9 cellular contexts compared by ENCODE assay signal in the genomic region with DNA sequence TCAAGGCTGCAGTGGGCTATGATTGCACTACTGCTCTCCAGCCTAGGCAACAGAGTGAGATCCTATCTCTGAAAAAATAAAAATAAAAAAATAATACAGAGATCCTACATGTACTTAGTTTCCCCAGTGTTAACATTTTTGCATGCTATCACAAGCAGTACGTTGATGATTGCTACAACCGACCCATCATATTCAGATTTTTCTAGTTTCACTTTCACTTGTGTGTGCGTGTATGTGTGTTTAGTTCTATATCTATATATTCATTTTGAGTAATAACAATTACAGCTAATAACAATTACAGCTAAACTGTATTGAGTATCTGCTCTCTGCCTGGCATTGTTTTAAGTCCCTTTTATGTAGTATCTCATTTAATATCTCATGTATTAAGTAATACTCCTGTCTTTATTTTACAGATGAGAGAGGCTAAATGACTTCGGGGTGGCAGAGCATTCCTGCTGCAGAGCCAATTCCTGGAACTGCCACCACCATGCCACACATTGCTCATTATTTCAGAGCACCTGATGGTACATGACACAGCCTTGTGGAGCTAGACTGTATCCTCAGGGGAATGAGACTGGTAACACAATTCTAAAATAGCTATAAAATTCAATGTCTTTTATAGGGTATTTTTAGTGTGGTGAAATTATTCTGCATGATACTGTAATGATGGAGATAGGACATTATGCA.
DNase-seq lines count a peak whose midpoint lies in the region; ATAC-seq and TF ChIP-seq lines count a peak whose summit lies in the region.
"Had no signal": no experiment of that assay in that cellular context is flagged by ENCODE, and none has a peak within 500 bp of the region (broad histone marks: within the 10 kb centered on the region; RNA-seq: fewer than 3 reads in every experiment).

No MANE protein-coding gene starts in this region.

- TF ChIP-seq POLR2A in testis (IDR thresholded peaks at IDR 0.05): no peak

- intact Hi-C loops in testis (cut with DNase I; ENCODE audit: low total_unique reads): no loop called here

- 32% methylated on average over 4 of the region's 4 CpGs for WGBS in liver
- WGBS in testis, 2 donors: 70 to 74% methylated on average over 4 of the region's 4 CpGs

- H3K36me3 Mint-ChIP-seq in CD4-positive, CD25-positive, alpha-beta regulatory T cell: no peaks in the 10 kb centered on the region

- no peak for TF ChIP-seq CTCF in SU-DHL-6 (IDR thresholded peaks at IDR 0.05; ENCODE audit: insufficient read depth, low read length, poor library complexity, severe bottlenecking)
- TF ChIP-seq CTCF in liver (IDR thresholded peaks at IDR 0.05; ENCODE audit: low read depth, low read length, missing input control): no peak
- TF ChIP-seq CTCF in testis (IDR thresholded peaks at IDR 0.05): no peak

- no peaks in the 10 kb centered on the region for H3K27me3 ChIP-seq in CD4-positive, CD25-positive, alpha-beta regulatory T cell (ENCODE audit: control insufficient read depth, insufficient read depth, low read length)
- H3K27me3 ChIP-seq in SU-DHL-6 (ENCODE audit: low read length) (no peaks in the 10 kb centered on the region), liver (ENCODE audit: control insufficient read depth in 4 of 4, insufficient read depth in 4 of 4, low read length in 3 of 4) (no peaks in the 10 kb centered on the region), testis (no peaks in the 10 kb centered on the region)

- H2AFZ ChIP-seq in SU-DHL-6 (ENCODE audit: low read depth, low read length, severe bottlenecking): no peak overlapping the region

- H3K9me3 Mint-ChIP-seq in CD4-positive, CD25-positive, alpha-beta regulatory T cell: peaks cover 0 to 3% (median 0%) of the 10 kb centered on the region in 7 donors

- H4K20me1 ChIP-seq in SU-DHL-6 (ENCODE audit: low read depth, low read length): no peaks in the 10 kb centered on the region

- H3K9me2 ChIP-seq in SU-DHL-6 (replicated peaks; ENCODE audit: insufficient read depth, low read length): no peaks in the 10 kb centered on the region

- ATAC-seq in CD4-positive, CD25-positive, alpha-beta regulatory T cell (ENCODE audit: low read depth in 2 of 2): peak in 1 of 2 donors; percentile 43
- peak; percentile 46 for ATAC-seq in GM21723 (IDR thresholded peaks at IDR 0.05; ENCODE audit: unreplicated experiment)
- ATAC-seq in GM19023 (IDR thresholded peaks at IDR 0.05; ENCODE audit: unreplicated experiment): no peak

- H3K4me2 ChIP-seq in SU-DHL-6 (ENCODE audit: low read depth, low read length, poor library complexity, severe bottlenecking): peak overlapping the region; percentile 20

- no peaks in the 10 kb centered on the region for H3K79me2 ChIP-seq in SU-DHL-6 (ENCODE audit: insufficient read depth, low read length)

- H3K9me3 ChIP-seq in CD4-positive, CD25-positive, alpha-beta regulatory T cell (ENCODE audit: control insufficient read depth in 2 of 2, low read length in 2 of 2): no peaks in the 10 kb centered on the region
- no peaks in the 10 kb centered on the region for H3K9me3 ChIP-seq in SU-DHL-6 (ENCODE audit: insufficient read depth, low read length)
- H3K9me3 ChIP-seq in liver (ENCODE audit: control insufficient read depth in 4 of 4, low read length in 3 of 4): no peaks in the 10 kb centered on the region
- no peaks in the 10 kb centered on the region for H3K9me3 ChIP-seq in testis

- no peaks in the 10 kb centered on the region for H3K36me3 ChIP-seq in CD4-positive, CD25-positive, alpha-beta regulatory T cell (ENCODE audit: control insufficient read depth, insufficient read depth, low read length)
- H3K36me3 ChIP-seq in SU-DHL-6 (ENCODE audit: low read length) (no peaks in the 10 kb centered on the region), liver (ENCODE audit: control insufficient read depth in 4 of 4, insufficient read depth in 3 of 4, low read depth in 1 of 4, low read length in 3 of 4) (no peaks in the 10 kb centered on the region), testis (ENCODE audit: low read depth, missing control alignments) (no peaks in the 10 kb centered on the region)

- H3K4me1 Mint-ChIP-seq in CD4-positive, CD25-positive, alpha-beta regulatory T cell: peaks cover 0 to 19% (median 7%) of the 10 kb centered on the region in 4 donors

- peak overlapping the region in 2 of 3 donors; percentile 70 to 89 for H3K27ac Mint-ChIP-seq in CD4-positive, CD25-positive, alpha-beta regulatory T cell

- H3F3A ChIP-seq in SU-DHL-6 (ENCODE audit: insufficient read depth): no peaks in the 10 kb centered on the region

- peaks cover 3% of the 10 kb centered on the region for H3K4me1 ChIP-seq in CD4-positive, CD25-positive, alpha-beta regulatory T cell (ENCODE audit: control insufficient read depth, insufficient read depth, low read length, poor library complexity, severe bottlenecking)
- H3K4me1 ChIP-seq in liver (ENCODE audit: control insufficient read depth in 4 of 4, insufficient read depth in 4 of 4, low read length in 3 of 4) (peaks cover 0 to 8% (median 3%) of the 10 kb centered on the region in 4 donors), testis (no peaks in the 10 kb centered on the region)

- H3K4me3 ChIP-seq in CD4-positive, CD25-positive, alpha-beta regulatory T cell (ENCODE audit: low read depth, low read length): peak overlapping the region; percentile 96
- no peak overlapping the region for H3K4me3 ChIP-seq in SU-DHL-6 (ENCODE audit: insufficient read depth, low read length, poor library complexity, severe bottlenecking)
- H3K4me3 ChIP-seq in liver (ENCODE audit: low read depth in 1 of 3, low read length in 3 of 3): peak overlapping the region; percentile 16 to 69 (median 35)
- H3K4me3 ChIP-seq in testis: no peak overlapping the region

- peak in 2 of 3 donors; percentile 18 to 66 for DNase-seq in CD4-positive, CD25-positive, alpha-beta regulatory T cell
- DNase-seq in NCI-H446 treated with DMSO at 0.1 percent for 48 hours (lab: John Stamatoyannopoulos, UW): no peak
- DNase-seq in testis: no peak
- DNase-seq in cortex of kidney (lab: John Stamatoyannopoulos, UW): no peak
- DNase-seq: RPMI8226 had no signal

- H3K27me3 Mint-ChIP-seq in CD4-positive, CD25-positive, alpha-beta regulatory T cell: no peaks in the 10 kb centered on the region

- H3K27ac ChIP-seq in CD4-positive, CD25-positive, alpha-beta regulatory T cell (ENCODE audit: insufficient read depth, low read length, poor library complexity, severe bottlenecking): no peak overlapping the region
- H3K27ac ChIP-seq in SU-DHL-6 (ENCODE audit: low read depth, low read length) (no peak overlapping the region), liver (ENCODE audit: low read depth in 1 of 2, low read length in 2 of 2) (no peak overlapping the region), testis (no peak overlapping the region)

- H3K9ac ChIP-seq in SU-DHL-6 (ENCODE audit: low read length) (no peak overlapping the region), liver (ENCODE audit: low read depth in 1 of 2, low read length in 2 of 2) (peak overlapping the region in 1 of 2 donors; percentile 54)

- H3K4me3 Mint-ChIP-seq in CD4-positive, CD25-positive, alpha-beta regulatory T cell: peak overlapping the region; percentile 75 to 91 (median 82)

- no peak for TF ChIP-seq RAD21 in liver (IDR thresholded peaks at IDR 0.05)

TF ChIP-seq in liver, 16 proteins besides CTCF, POLR2A, EP300 and RAD21:
- TF ChIP-seq FOXA2 (IDR thresholded peaks at IDR 0.05): no peak
- TF ChIP-seq, protein P1, sequence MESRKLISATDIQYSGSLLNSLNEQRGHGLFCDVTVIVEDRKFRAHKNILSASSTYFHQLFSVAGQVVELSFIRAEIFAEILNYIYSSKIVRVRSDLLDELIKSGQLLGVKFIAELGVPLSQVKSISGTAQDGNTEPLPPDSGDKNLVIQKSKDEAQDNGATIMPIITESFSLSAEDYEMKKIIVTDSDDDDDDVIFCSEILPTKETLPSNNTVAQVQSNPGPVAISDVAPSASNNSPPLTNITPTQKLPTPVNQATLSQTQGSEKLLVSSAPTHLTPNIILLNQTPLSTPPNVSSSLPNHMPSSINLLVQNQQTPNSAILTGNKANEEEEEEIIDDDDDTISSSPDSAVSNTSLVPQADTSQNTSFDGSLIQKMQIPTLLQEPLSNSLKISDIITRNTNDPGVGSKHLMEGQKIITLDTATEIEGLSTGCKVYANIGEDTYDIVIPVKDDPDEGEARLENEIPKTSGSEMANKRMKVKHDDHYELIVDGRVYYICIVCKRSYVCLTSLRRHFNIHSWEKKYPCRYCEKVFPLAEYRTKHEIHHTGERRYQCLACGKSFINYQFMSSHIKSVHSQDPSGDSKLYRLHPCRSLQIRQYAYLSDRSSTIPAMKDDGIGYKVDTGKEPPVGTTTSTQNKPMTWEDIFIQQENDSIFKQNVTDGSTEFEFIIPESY (IDR thresholded peaks at IDR 0.05): no peak
- TF ChIP-seq EGR1 (IDR thresholded peaks at IDR 0.05; ENCODE audit: low read depth in 2 of 2): no peak
- no peak for TF ChIP-seq NR2F2 (IDR thresholded peaks at IDR 0.05)
- TF ChIP-seq HNF4A (conservative IDR thresholded peaks at IDR 0.05): no peak
- TF ChIP-seq GABPA (IDR thresholded peaks at IDR 0.05 in 1 of 2, conservative IDR thresholded peaks at IDR 0.05 in 1 of 2): no peak
- no peak for TF ChIP-seq JUND (IDR thresholded peaks at IDR 0.05)
- TF ChIP-seq, protein P2, sequence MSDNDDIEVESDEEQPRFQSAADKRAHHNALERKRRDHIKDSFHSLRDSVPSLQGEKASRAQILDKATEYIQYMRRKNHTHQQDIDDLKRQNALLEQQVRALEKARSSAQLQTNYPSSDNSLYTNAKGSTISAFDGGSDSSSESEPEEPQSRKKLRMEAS (IDR thresholded peaks at IDR 0.05): no peak
- no peak for TF ChIP-seq RXRA (IDR thresholded peaks at IDR 0.05)
- no peak for TF ChIP-seq SP1 (IDR thresholded peaks at IDR 0.05)
- TF ChIP-seq FOXA1 (IDR thresholded peaks at IDR 0.05): no peak
- no peak for TF ChIP-seq YY1 (IDR thresholded peaks at IDR 0.05)
- TF ChIP-seq, protein P3, sequence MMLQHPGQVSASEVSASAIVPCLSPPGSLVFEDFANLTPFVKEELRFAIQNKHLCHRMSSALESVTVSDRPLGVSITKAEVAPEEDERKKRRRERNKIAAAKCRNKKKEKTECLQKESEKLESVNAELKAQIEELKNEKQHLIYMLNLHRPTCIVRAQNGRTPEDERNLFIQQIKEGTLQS (IDR thresholded peaks at IDR 0.05): no peak

Comparison
In these comparisons a context has a peak if more than half of its experiments do, and no peak if none do; other contexts are left out.
1. DNase-seq: peak in CD4-positive, CD25-positive, alpha-beta regulatory T cell (2 of 3); none in NCI-H446 treated with DMSO at 0.1 percent for 48 hours (single experiment), testis (single experiment) and cortex of kidney (single experiment).
2. H3K4me3 ChIP-seq: peak in CD4-positive, CD25-positive, alpha-beta regulatory T cell (single experiment) and liver (3 of 3); none in SU-DHL-6 (single experiment) and testis (0 of 2).